In the genomic region with DNA sequence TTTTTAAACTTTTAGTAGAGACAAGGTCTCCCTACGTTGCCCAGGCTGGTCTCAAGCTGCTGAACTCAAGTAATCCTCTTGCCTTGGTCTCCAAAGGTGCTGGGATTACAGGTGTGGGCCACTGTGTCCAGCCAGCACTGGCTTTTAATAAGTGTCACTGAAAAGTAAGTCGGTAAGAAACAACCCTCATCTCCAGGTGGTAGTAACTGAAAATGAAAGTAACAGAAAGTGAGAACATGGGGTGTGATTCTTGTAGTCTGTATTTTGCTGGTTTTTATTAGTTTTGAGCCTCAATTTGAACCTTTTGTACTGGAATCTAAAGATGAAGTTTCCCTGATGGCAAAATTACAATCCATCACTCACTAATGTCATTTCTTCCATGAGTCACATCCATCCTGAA, we compare ENCODE assay signal across 28 cellular contexts.
DNase-seq lines count a peak whose midpoint lies in the region; ATAC-seq and TF ChIP-seq lines count a peak whose summit lies in the region.
"Had no signal": no experiment of that assay in that cellular context is flagged by ENCODE, and none has a peak within 500 bp of the region (broad histone marks: within the 10 kb centered on the region; RNA-seq: fewer than 3 reads in every experiment).

No MANE protein-coding gene starts in this region.

- intact Hi-C loops in naive thymus-derived CD4-positive, alpha-beta T cell (cut with micrococcal nuclease) = no loop called here
- intact Hi-C loops in left ventricle myocardium superior (cut with micrococcal nuclease) = no loop called here

- H3K79me2 ChIP-seq in DND-41 (ENCODE audit: insufficient read depth, low read length) = no peaks in the 10 kb centered on the region

- peak overlapping the region; percentile 33; the same call in 1 of the 2 replicates for H3K4me2 ChIP-seq in DND-41 (ENCODE audit: insufficient read depth, low read length)
- H3K4me2 ChIP-seq: smooth muscle cell had no signal

- H3K36me3 Mint-ChIP-seq in CD8-positive, alpha-beta memory T cell = no peaks in the 10 kb centered on the region
- peaks cover 0 to 8% (median 0%) of the 10 kb centered on the region in 5 donors for H3K36me3 Mint-ChIP-seq in naive thymus-derived CD4-positive, alpha-beta T cell
- H3K36me3 Mint-ChIP-seq: CD8-positive, alpha-beta T cell had no signal

- H3K27me3 Mint-ChIP-seq in CD8-positive, alpha-beta memory T cell = no peaks in the 10 kb centered on the region
- H3K27me3 Mint-ChIP-seq in naive thymus-derived CD4-positive, alpha-beta T cell = no peaks in the 10 kb centered on the region
- H3K27me3 Mint-ChIP-seq: B cell had no signal

- H3K9me3 Mint-ChIP-seq in CD8-positive, alpha-beta memory T cell = peaks cover 0 to 1% (median 0%) of the 10 kb centered on the region in 5 donors
- H3K9me3 Mint-ChIP-seq in naive thymus-derived CD4-positive, alpha-beta T cell = no peaks in the 10 kb centered on the region
- H3K9me3 Mint-ChIP-seq: activated T-cell treated with anti-CD3 and anti-CD28 coated beads, Interleukin-2, amount 50 U/mL, for 4 hours; CD8-positive, alpha-beta T cell; nephron progenitor cell had no signal

- TF ChIP-seq CTCF in DND-41 (IDR thresholded peaks at IDR 0.05; ENCODE audit: borderline replicate concordance, extremely low read depth, low read length, poor library complexity, severe bottlenecking) = no peak

- peaks cover 0 to 9% (median 8%) of the 10 kb centered on the region in 3 donors for H3K4me1 Mint-ChIP-seq in CD8-positive, alpha-beta memory T cell
- peaks cover 0 to 4% (median 0%) of the 10 kb centered on the region in 7 donors for H3K4me1 Mint-ChIP-seq in naive thymus-derived CD4-positive, alpha-beta T cell
- H3K4me1 Mint-ChIP-seq: B cell, nephron progenitor cell had no signal

- H3K27me3 ChIP-seq in DND-41 (ENCODE audit: insufficient read depth, low read length, poor library complexity) = no peaks in the 10 kb centered on the region
- no peaks in the 10 kb centered on the region for H3K27me3 ChIP-seq in CD8-positive, alpha-beta memory T cell (ENCODE audit: insufficient read depth, low read length, poor library complexity, severe bottlenecking)
- no peaks in the 10 kb centered on the region for H3K27me3 ChIP-seq in naive thymus-derived CD4-positive, alpha-beta T cell (ENCODE audit: control insufficient read depth in 2 of 2, insufficient read depth in 2 of 2, low read length in 2 of 2)
- H3K27me3 ChIP-seq: ovary, tibial artery had no signal

- H3K4me3 Mint-ChIP-seq in CD8-positive, alpha-beta memory T cell = peak overlapping the region in 2 of 7 donors; percentile 35 to 50
- no peak overlapping the region for H3K4me3 Mint-ChIP-seq in naive thymus-derived CD4-positive, alpha-beta T cell
- H3K4me3 Mint-ChIP-seq: activated T-cell treated with anti-CD3 and anti-CD28 coated beads, Interleukin-2, amount 50 U/mL, for 4 hours; B cell; CD8-positive, alpha-beta T cell; nephron progenitor cell had no signal

- H3K27ac ChIP-seq in DND-41 (ENCODE audit: low read length) = no peak overlapping the region
- H3K27ac ChIP-seq in CD8-positive, alpha-beta memory T cell (ENCODE audit: low read depth, low read length) = no peak overlapping the region
- no peak overlapping the region for H3K27ac ChIP-seq in naive thymus-derived CD4-positive, alpha-beta T cell (ENCODE audit: low read depth, low read length)
- H3K27ac ChIP-seq: GM23248, ovary, tibial artery, VCaP had no signal

- H3K4me1 ChIP-seq in DND-41 (ENCODE audit: insufficient read depth, low read length) = no peaks in the 10 kb centered on the region
- H3K4me1 ChIP-seq in CD8-positive, alpha-beta memory T cell (ENCODE audit: insufficient read depth, low read length) = no peaks in the 10 kb centered on the region
- no peaks in the 10 kb centered on the region for H3K4me1 ChIP-seq in naive thymus-derived CD4-positive, alpha-beta T cell (ENCODE audit: control insufficient read depth in 2 of 2, insufficient read depth in 2 of 2, low read length in 2 of 2)
- H3K4me1 ChIP-seq: tibial artery had no signal

- peak overlapping the region in 1 of 8 donors; percentile 59 for H3K27ac Mint-ChIP-seq in CD8-positive, alpha-beta memory T cell
- H3K27ac Mint-ChIP-seq in naive thymus-derived CD4-positive, alpha-beta T cell = no peak overlapping the region
- H3K27ac Mint-ChIP-seq: B cell; CD8-positive, alpha-beta T cell; nephron progenitor cell had no signal

- CTCF ChIA-PET in CD8-positive, alpha-beta memory T cell (lab: Charles Lee) = no interaction called here
- CTCF ChIA-PET in naive thymus-derived CD4-positive, alpha-beta T cell (lab: Charles Lee) = no interaction called here

- H3K36me3 ChIP-seq in DND-41 (ENCODE audit: insufficient read depth, low read length) = no peaks in the 10 kb centered on the region
- no peaks in the 10 kb centered on the region for H3K36me3 ChIP-seq in CD8-positive, alpha-beta memory T cell (ENCODE audit: insufficient read depth, low read length)
- H3K36me3 ChIP-seq in naive thymus-derived CD4-positive, alpha-beta T cell (ENCODE audit: control insufficient read depth in 2 of 3, insufficient read depth in 3 of 3, low read length in 3 of 3) = no peaks in the 10 kb centered on the region
- H3K36me3 ChIP-seq: ovary, tibial artery had no signal

- peak; percentile 49; the same call in 1 of the 3 replicates for ATAC-seq in DND-41 (ENCODE audit: insufficient read depth, low read depth)
- peak; percentile 62 for ATAC-seq in GM18868 (IDR thresholded peaks at IDR 0.05; ENCODE audit: unreplicated experiment)
- peak; percentile 79 for ATAC-seq in HG02798 (IDR thresholded peaks at IDR 0.05; ENCODE audit: poor library complexity, unreplicated experiment)
- ATAC-seq in HG03558 (IDR thresholded peaks at IDR 0.05; ENCODE audit: extremely low read depth, unreplicated experiment) = peak; percentile 53
- ATAC-seq in naive thymus-derived CD4-positive, alpha-beta T cell = no peak
- no peak for ATAC-seq in HG03108 (IDR thresholded peaks at IDR 0.05; ENCODE audit: unreplicated experiment)
- no peak for ATAC-seq in left ventricle myocardium superior
- ATAC-seq: activated T-cell treated with anti-CD3 and anti-CD28 coated beads, Interleukin-2, amount 50 U/mL, for 4 hours; CD8-positive, alpha-beta T cell; esophagus mucosa had no signal

- peak overlapping the region; percentile 54 for H2AFZ ChIP-seq in DND-41 (ENCODE audit: low read depth, low read length)
- H2AFZ ChIP-seq: GM23248 had no signal

- H3K9me3 ChIP-seq in DND-41 (ENCODE audit: insufficient read depth, low read length, severe bottlenecking) = no peaks in the 10 kb centered on the region
- H3K9me3 ChIP-seq in CD8-positive, alpha-beta memory T cell (ENCODE audit: low read length) = no peaks in the 10 kb centered on the region
- H3K9me3 ChIP-seq in naive thymus-derived CD4-positive, alpha-beta T cell (ENCODE audit: control insufficient read depth in 2 of 3, low read length in 3 of 3) = no peaks in the 10 kb centered on the region
- H3K9me3 ChIP-seq: ovary, tibial artery had no signal

- no peaks in the 10 kb centered on the region for H4K20me1 ChIP-seq in DND-41 (ENCODE audit: insufficient read depth, low read length)

- 0 out of 4 replicates have a peak overlapping the region, but pooled peaks of 1 of the 2 experiments have one; percentile 23 for H3K4me3 ChIP-seq in DND-41 (ENCODE audit: low read depth in 1 of 2, low read length in 2 of 2)
- no peak overlapping the region for H3K4me3 ChIP-seq in CD8-positive, alpha-beta memory T cell (ENCODE audit: low read length)
- no peak overlapping the region for H3K4me3 ChIP-seq in naive thymus-derived CD4-positive, alpha-beta T cell (ENCODE audit: low read length)
- H3K4me3 ChIP-seq: GM23248, ovary, smooth muscle cell, tibial artery had no signal

- POLR2A ChIA-PET in CD8-positive, alpha-beta memory T cell (lab: Charles Lee) = no interaction called here
- POLR2A ChIA-PET in naive thymus-derived CD4-positive, alpha-beta T cell (lab: Charles Lee) = no interaction called here

- no peak overlapping the region for H3K9ac ChIP-seq in DND-41 (ENCODE audit: low read depth, low read length)
- H3K9ac ChIP-seq: GM23248 had no signal

- DNase-seq in DND-41 (no peak), left ventricle myocardium superior (no peak)
- DNase-seq in CD8-positive, alpha-beta memory T cell = no peak
- DNase-seq in naive thymus-derived CD4-positive, alpha-beta T cell = no peak
- DNase-seq: activated CD4-positive, alpha-beta T cell treated with anti-CD3 and anti-CD28 coated beads for 4 hours; activated gamma-delta T cell treated with Interleukin-2 at 50 U/mL for 16 hours; activated T-cell treated with anti-CD3 and anti-CD28 coated beads, Interleukin-2, amount 50 U/mL, for 4 hours; CD8-positive, alpha-beta T cell; foreskin fibroblast; GM23248; head of caudate nucleus; NCI-H1092 treated with DMSO at 0.1 percent for 48 hours; NCI-H1930; NCI-H524; nephron progenitor cell; ovary; Right ventricle myocardium superior; stimulated activated CD4-positive, alpha-beta T cell treated with anti-CD3 and anti-CD28 coated beads, Interleukin-2, amount 100 ng/mL, for 24 hours; T-helper 9 cell; tibial artery had no signal

Comparison
In these comparisons a context has a peak if more than half of its experiments do, and no peak if none do; other contexts are left out.
1. ATAC-seq: peak in DND-41 (single experiment), GM18868 (single experiment), HG02798 (single experiment) and HG03558 (single experiment); none in naive thymus-derived CD4-positive, alpha-beta T cell (single experiment), HG03108 (single experiment) and left ventricle myocardium superior (single experiment).